In genomic region chr1:220921498-220921897, GRCh38 we compare ENCODE assay signal across 1 cellular context.
TF ChIP-seq lines count a peak whose summit lies in the region.

No MANE protein-coding gene starts in this region.

TF ChIP-seq in HepG2, 621 proteins besides CTCF, POLR2A, EP300 and RAD21 (continued from another document):
- TF ChIP-seq HBP1 (CRISPR knock-in tag; IDR thresholded peaks at IDR 0.05; ENCODE audit: low read depth) (no peak), PCBP2 (optimal IDR thresholded peaks at IDR 0.05; ENCODE audit: low read depth, low read length, poor library complexity, severe bottlenecking) (no peak), CHCHD3 (CRISPR knock-in tag; IDR thresholded peaks at IDR 0.05) (no peak), GTF3A (CRISPR knock-in tag; conservative IDR thresholded peaks at IDR 0.05) (no peak), MLX (CRISPR knock-in tag; IDR thresholded peaks at IDR 0.05) (no peak), MAFG (CRISPR knock-in tag; IDR thresholded peaks at IDR 0.05) (no peak), IKZF4 (CRISPR knock-in tag; IDR thresholded peaks at IDR 0.05; ENCODE audit: borderline replicate concordance, low read depth, not compliant biosample characterization) (no peak)
